1 cellular context compared by ENCODE assay signal in genomic region chr5:174355208-174355612, GRCh38.
TF ChIP-seq lines count a peak whose summit lies in the region.

No MANE protein-coding gene starts in this region.

TF ChIP-seq in K562, 482 proteins besides CTCF, POLR2A, EP300 and RAD21 (continued from another document):
- TF ChIP-seq ZNF318 (IDR thresholded peaks at IDR 0.05; ENCODE audit: borderline replicate concordance in 1 of 2, low read depth in 1 of 2) (peak in 1 of 2 experiments; percentile 81; a peak in 1 of 4 replicates), GABPA (tag; conservative IDR thresholded peaks at IDR 0.05; ENCODE audit: low read depth) (peak; percentile 36; the same call in 1 of the 2 replicates), MAFF (IDR thresholded peaks at IDR 0.05; ENCODE audit: low read length) (peak; percentile 70; the same call in 1 of the 2 replicates), SRSF9 (IDR thresholded peaks at IDR 0.05; ENCODE audit: borderline replicate concordance, low read depth, low read length) (no peak), FOSL1 (tag; conservative IDR thresholded peaks at IDR 0.05) (peak; percentile 87), KHSRP (IDR thresholded peaks at IDR 0.05) (no peak), ZNF311 (CRISPR knock-in tag; IDR thresholded peaks at IDR 0.05) (no peak), SMARCC2 (IDR thresholded peaks at IDR 0.05; ENCODE audit: low read depth) (0 out of 2 replicates have a peak, but pooled peaks have one; percentile 49), BACH1 (tag; IDR thresholded peaks at IDR 0.05) (peak; percentile 68; the same call in 1 of the 2 replicates), ARID1B (IDR thresholded peaks at IDR 0.05) (peak; percentile 49; the same call in 1 of the 2 replicates), CREM (IDR thresholded peaks at IDR 0.05; ENCODE audit: low read depth) (peak; percentile 62; the same call in 1 of the 2 replicates), CEBPB (tag; IDR thresholded peaks at IDR 0.05) (peak; percentile 90), JUN (IDR thresholded peaks at IDR 0.05; ENCODE audit: borderline replicate concordance, low read depth, low read length) (peak; percentile 86), JUN (CRISPR knock-in tag; IDR thresholded peaks at IDR 0.05; ENCODE audit: borderline replicate concordance) (no peak), ZNF316 (IDR thresholded peaks at IDR 0.05) (peak; percentile 63; the same call in 1 of the 2 replicates), ZNF263 (CRISPR knock-in tag; IDR thresholded peaks at IDR 0.05; ENCODE audit: borderline replicate concordance) (no peak), NFE2L1 (tag; IDR thresholded peaks at IDR 0.05; ENCODE audit: borderline replicate concordance, low read depth) (no peak), NELFE (IDR thresholded peaks at IDR 0.05; ENCODE audit: insufficient read depth, insufficient read length) (no peak), MAFK (IDR thresholded peaks at IDR 0.05; ENCODE audit: low read length) (peak; percentile 68; the same call in 1 of the 2 replicates), ZNF431 (CRISPR knock-in tag; IDR thresholded peaks at IDR 0.05) (no peak), NFE2 (IDR thresholded peaks at IDR 0.05; ENCODE audit: low read depth) (peak; percentile 92), NR2C2 (CRISPR knock-in tag; IDR thresholded peaks at IDR 0.05) (no peak), NR2C2 (tag; IDR thresholded peaks at IDR 0.05) (peak; percentile 39; the same call in 1 of the 2 replicates), ATF7 (IDR thresholded peaks at IDR 0.05) (peak; percentile 88), ATF1 (CRISPR knock-in tag; IDR thresholded peaks at IDR 0.05) (no peak), ATF1 (tag; IDR thresholded peaks at IDR 0.05) (peak; percentile 58), ATF3 (IDR thresholded peaks at IDR 0.05) (peak; percentile 91), ATF3 (CRISPR knock-in tag; conservative IDR thresholded peaks at IDR 0.05) (no peak), JUND (IDR thresholded peaks at IDR 0.05; ENCODE audit: borderline replicate concordance, low read depth, low read length) (peak; percentile 82), JUND (tag; IDR thresholded peaks at IDR 0.05; ENCODE audit: borderline replicate concordance, low read depth, low read length) (peak; percentile 88), CEBPG (CRISPR knock-in tag; IDR thresholded peaks at IDR 0.05) (no peak), CEBPG (tag; conservative IDR thresholded peaks at IDR 0.05 in 1 of 2, IDR thresholded peaks at IDR 0.05 in 1 of 2) (peak; percentile 90 to 92)
- TF ChIP-seq, protein P1, sequence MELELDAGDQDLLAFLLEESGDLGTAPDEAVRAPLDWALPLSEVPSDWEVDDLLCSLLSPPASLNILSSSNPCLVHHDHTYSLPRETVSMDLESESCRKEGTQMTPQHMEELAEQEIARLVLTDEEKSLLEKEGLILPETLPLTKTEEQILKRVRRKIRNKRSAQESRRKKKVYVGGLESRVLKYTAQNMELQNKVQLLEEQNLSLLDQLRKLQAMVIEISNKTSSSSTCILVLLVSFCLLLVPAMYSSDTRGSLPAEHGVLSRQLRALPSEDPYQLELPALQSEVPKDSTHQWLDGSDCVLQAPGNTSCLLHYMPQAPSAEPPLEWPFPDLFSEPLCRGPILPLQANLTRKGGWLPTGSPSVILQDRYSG (tag; conservative IDR thresholded peaks at IDR 0.05; ENCODE audit: low read depth): no peak
